1 cellular context compared by ENCODE assay signal in the genomic region with DNA sequence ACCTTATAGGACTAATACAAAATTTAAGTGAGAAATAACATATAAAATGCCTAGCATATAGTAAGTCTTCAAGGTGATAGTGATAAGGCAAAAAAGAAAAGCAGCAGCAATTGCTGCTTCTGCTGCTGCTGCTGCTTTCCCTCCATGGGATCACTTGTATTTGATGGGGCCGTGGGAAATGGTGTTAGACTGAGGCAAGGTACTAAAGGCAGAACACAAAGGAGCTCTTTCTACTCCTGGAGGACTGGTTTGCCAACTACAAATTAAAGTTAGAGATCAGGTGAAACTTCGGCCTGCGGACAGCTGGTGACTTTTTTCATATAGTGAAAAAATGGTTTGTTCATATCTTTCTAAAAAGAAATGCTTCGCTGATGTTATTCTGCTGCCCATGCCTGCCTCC.
TF ChIP-seq lines count a peak whose summit lies in the region.

No MANE protein-coding gene starts in this region.

TF ChIP-seq in WTC11, 78 proteins besides CTCF, POLR2A, EP300 and RAD21 (continued from another document):
- TF ChIP-seq, protein P1, sequence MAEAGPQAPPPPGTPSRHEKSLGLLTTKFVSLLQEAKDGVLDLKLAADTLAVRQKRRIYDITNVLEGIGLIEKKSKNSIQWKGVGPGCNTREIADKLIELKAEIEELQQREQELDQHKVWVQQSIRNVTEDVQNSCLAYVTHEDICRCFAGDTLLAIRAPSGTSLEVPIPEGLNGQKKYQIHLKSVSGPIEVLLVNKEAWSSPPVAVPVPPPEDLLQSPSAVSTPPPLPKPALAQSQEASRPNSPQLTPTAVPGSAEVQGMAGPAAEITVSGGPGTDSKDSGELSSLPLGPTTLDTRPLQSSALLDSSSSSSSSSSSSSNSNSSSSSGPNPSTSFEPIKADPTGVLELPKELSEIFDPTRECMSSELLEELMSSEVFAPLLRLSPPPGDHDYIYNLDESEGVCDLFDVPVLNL (CRISPR knock-in tag; IDR thresholded peaks at IDR 0.05; ENCODE audit: borderline replicate concordance, low read depth), result no peak
- TF ChIP-seq FOXK1 (CRISPR knock-in tag; IDR thresholded peaks at IDR 0.05) (no peak), ZNF423 (CRISPR knock-in tag; IDR thresholded peaks at IDR 0.05) (no peak)
- TF ChIP-seq, protein P2, sequence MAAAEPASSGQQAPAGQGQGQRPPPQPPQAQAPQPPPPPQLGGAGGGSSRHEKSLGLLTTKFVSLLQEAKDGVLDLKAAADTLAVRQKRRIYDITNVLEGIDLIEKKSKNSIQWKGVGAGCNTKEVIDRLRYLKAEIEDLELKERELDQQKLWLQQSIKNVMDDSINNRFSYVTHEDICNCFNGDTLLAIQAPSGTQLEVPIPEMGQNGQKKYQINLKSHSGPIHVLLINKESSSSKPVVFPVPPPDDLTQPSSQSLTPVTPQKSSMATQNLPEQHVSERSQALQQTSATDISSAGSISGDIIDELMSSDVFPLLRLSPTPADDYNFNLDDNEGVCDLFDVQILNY (CRISPR knock-in tag; IDR thresholded peaks at IDR 0.05), result no peak
- TF ChIP-seq, protein P3, sequence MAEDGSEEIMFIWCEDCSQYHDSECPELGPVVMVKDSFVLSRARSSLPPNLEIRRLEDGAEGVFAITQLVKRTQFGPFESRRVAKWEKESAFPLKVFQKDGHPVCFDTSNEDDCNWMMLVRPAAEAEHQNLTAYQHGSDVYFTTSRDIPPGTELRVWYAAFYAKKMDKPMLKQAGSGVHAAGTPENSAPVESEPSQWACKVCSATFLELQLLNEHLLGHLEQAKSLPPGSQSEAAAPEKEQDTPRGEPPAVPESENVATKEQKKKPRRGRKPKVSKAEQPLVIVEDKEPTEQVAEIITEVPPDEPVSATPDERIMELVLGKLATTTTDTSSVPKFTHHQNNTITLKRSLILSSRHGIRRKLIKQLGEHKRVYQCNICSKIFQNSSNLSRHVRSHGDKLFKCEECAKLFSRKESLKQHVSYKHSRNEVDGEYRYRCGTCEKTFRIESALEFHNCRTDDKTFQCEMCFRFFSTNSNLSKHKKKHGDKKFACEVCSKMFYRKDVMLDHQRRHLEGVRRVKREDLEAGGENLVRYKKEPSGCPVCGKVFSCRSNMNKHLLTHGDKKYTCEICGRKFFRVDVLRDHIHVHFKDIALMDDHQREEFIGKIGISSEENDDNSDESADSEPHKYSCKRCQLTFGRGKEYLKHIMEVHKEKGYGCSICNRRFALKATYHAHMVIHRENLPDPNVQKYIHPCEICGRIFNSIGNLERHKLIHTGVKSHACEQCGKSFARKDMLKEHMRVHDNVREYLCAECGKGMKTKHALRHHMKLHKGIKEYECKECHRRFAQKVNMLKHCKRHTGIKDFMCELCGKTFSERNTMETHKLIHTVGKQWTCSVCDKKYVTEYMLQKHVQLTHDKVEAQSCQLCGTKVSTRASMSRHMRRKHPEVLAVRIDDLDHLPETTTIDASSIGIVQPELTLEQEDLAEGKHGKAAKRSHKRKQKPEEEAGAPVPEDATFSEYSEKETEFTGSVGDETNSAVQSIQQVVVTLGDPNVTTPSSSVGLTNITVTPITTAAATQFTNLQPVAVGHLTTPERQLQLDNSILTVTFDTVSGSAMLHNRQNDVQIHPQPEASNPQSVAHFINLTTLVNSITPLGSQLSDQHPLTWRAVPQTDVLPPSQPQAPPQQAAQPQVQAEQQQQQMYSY (CRISPR knock-in tag; IDR thresholded peaks at IDR 0.05), result no peak
- TF ChIP-seq, protein P4, sequence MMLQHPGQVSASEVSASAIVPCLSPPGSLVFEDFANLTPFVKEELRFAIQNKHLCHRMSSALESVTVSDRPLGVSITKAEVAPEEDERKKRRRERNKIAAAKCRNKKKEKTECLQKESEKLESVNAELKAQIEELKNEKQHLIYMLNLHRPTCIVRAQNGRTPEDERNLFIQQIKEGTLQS (CRISPR knock-in tag; conservative IDR thresholded peaks at IDR 0.05), result no peak
